ENCODE assay signal across 14 cellular contexts in the genomic region with DNA sequence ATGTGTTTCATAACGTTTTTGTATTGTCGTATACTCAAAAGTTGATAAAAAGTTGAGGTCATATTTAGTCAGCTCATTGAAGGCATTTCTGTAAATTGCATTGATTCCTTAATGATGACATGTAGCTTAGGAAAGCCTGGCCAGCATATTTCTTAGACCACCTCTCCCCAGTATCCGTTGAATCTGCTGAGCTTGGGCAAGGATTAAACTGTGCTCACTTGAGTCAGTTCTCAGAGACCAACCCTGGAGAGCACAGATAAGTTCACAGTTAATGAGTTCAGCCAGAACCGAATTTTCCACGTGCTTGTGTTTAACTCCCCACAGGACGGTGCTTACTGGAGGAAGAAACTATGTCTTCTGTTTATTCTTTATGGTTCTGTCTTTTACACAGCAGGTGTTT.
DNase-seq lines count a peak whose midpoint lies in the region; ATAC-seq and TF ChIP-seq lines count a peak whose summit lies in the region.
"Had no signal": no experiment of that assay in that cellular context is flagged by ENCODE, and none has a peak within 500 bp of the region (broad histone marks: within the 10 kb centered on the region; RNA-seq: fewer than 3 reads in every experiment).

No MANE protein-coding gene starts in this region.

- H3K9me3 ChIP-seq in osteoblast (ENCODE audit: low read depth, low read length) = no peaks in the 10 kb centered on the region
- H3K9me3 ChIP-seq: left lung, thyroid gland had no signal

- DNase-seq in EL = peak; percentile 77
- DNase-seq in amniotic epithelial cell (ENCODE audit: low read depth) = peak; percentile 89
- DNase-seq in fibroblast of villous mesenchyme (ENCODE audit: low read depth) = peak; percentile 90
- no peak for DNase-seq in osteoblast (ENCODE audit: insufficient read length, low spot score, missing footprints)
- DNase-seq in left lobe of liver (ENCODE audit: low spot score) = no peak
- DNase-seq in anterior cingulate cortex (lab: John Stamatoyannopoulos, UW) = no peak
- DNase-seq in COLO668 (lab: John Stamatoyannopoulos, UW; ENCODE audit: unreplicated experiment) = no peak
- DNase-seq: activated CD4-positive, alpha-beta T cell treated with anti-CD3 and anti-CD28 coated beads for 1 hour; activated CD8-positive, alpha-beta memory T cell treated with anti-CD3 and anti-CD28 coated beads, Interleukin-2, amount 50 U/mL, for 48 hours; activated naive CD4-positive, alpha-beta T cell treated with anti-CD3 and anti-CD28 coated beads for 36 hours; left lung; T-helper 17 cell; thyroid gland had no signal

- no peak for ATAC-seq in left lobe of liver
- ATAC-seq in GM18517 (IDR thresholded peaks at IDR 0.05; ENCODE audit: unreplicated experiment) = no peak
- ATAC-seq: left lung, T-helper 17 cell had no signal

- H3K27me3 ChIP-seq in osteoblast (ENCODE audit: insufficient read depth, low read length) = no peaks in the 10 kb centered on the region
- H3K27me3 ChIP-seq: left lung, thyroid gland had no signal

- H3K79me2 ChIP-seq in osteoblast (ENCODE audit: insufficient read depth, low read length) = no peaks in the 10 kb centered on the region

- H3K4me1 ChIP-seq in osteoblast (ENCODE audit: insufficient read depth, low read length) = peaks cover 3% of the 10 kb centered on the region
- H3K4me1 ChIP-seq: left lung, thyroid gland had no signal

- H3K36me3 ChIP-seq in osteoblast (ENCODE audit: insufficient read depth, low read length) = no peaks in the 10 kb centered on the region
- H3K36me3 ChIP-seq: left lung, thyroid gland had no signal

- no peaks in the 10 kb centered on the region for H4K20me1 ChIP-seq in osteoblast (ENCODE audit: insufficient read depth, low read length)

- H3K4me3 ChIP-seq in fibroblast of villous mesenchyme (ENCODE audit: low read depth, low read length) (no peak overlapping the region), osteoblast (ENCODE audit: insufficient read depth, low read length) (no peak overlapping the region)
- H3K4me3 ChIP-seq: left lung, thyroid gland had no signal

- no peak overlapping the region for H3K4me2 ChIP-seq in osteoblast (ENCODE audit: insufficient read depth, low read length)

- TF ChIP-seq CTCF in fibroblast of villous mesenchyme (IDR thresholded peaks at IDR 0.05; ENCODE audit: insufficient read depth, low read depth, low read length) = no peak
- no peak for TF ChIP-seq CTCF in osteoblast (IDR thresholded peaks at IDR 0.05; ENCODE audit: extremely low read depth, low read depth, low read length)

- no peak overlapping the region for H2AFZ ChIP-seq in osteoblast (ENCODE audit: low read length)

- peak overlapping the region; percentile 40 for H3K27ac ChIP-seq in osteoblast (ENCODE audit: low read depth, low read length)
- H3K27ac ChIP-seq: left lung, thyroid gland had no signal

Comparison
In these comparisons a context has a peak if more than half of its experiments do, and no peak if none do; other contexts are left out.
1. DNase-seq: peak in EL (single experiment), amniotic epithelial cell (single experiment) and fibroblast of villous mesenchyme (single experiment); none in osteoblast (single experiment), left lobe of liver (single experiment), anterior cingulate cortex (0 of 58) and COLO668 (single experiment).